18 cellular contexts compared by ENCODE assay signal in genomic region chr2:99079226-99079625, GRCh38.
"Had no signal": no experiment of that assay in that cellular context is flagged by ENCODE, and none has a peak within 500 bp of the region (broad histone marks: within the 10 kb centered on the region; RNA-seq: fewer than 3 reads in every experiment).

No MANE protein-coding gene starts in this region.

- H3K27me3 Mint-ChIP-seq: dendritic cell treated with granulocyte-macrophage colony-stimulating factor and Interleukin-4, amounts not matched to agents 40 ng/mL and 50 ng/mL, for 4 days; stimulated activated naive CD8-positive, alpha-beta T cell treated with anti-CD3 and anti-CD28 coated beads, Interleukin-15, amount 100 ng/mL, for 72 hours had no signal

- ATAC-seq: activated naive CD8-positive, alpha-beta T cell treated with anti-CD3 and anti-CD28 coated beads, Interleukin-2, amount 50 U/mL, for 24 hours; effector memory CD8-positive, alpha-beta T cell; stimulated activated naive CD8-positive, alpha-beta T cell treated with anti-CD3 and anti-CD28 coated beads, Interleukin-15, amount 100 ng/mL, for 72 hours had no signal

- H3K4me1 ChIP-seq: ascending aorta, left ventricle myocardium inferior had no signal

- H3K36me3 ChIP-seq: ascending aorta, left ventricle myocardium inferior, ovary had no signal

- H3K9me3 Mint-ChIP-seq: activated B cell treated with CpG ODN at 0.5 μM for 24 hours; activated CD4-positive, alpha-beta T cell treated with anti-CD3 and anti-CD28 coated beads, Interleukin-2, amount 10 ng/mL, durations not matched to agents 24 days and 14 days; activated naive CD8-positive, alpha-beta T cell treated with anti-CD3 and anti-CD28 coated beads, Interleukin-2, amount 50 U/mL, for 24 hours; dendritic cell treated with granulocyte-macrophage colony-stimulating factor and Interleukin-4, amounts not matched to agents 40 ng/mL and 50 ng/mL, for 4 days; effector memory CD8-positive, alpha-beta T cell; stimulated activated naive CD8-positive, alpha-beta T cell treated with anti-CD3 and anti-CD28 coated beads, Interleukin-15, amount 100 ng/mL, for 72 hours had no signal

- H3K27ac ChIP-seq: ascending aorta, left ventricle myocardium inferior, ovary had no signal

- H3K27ac Mint-ChIP-seq: activated B cell treated with CpG ODN at 0.5 μM for 24 hours; activated CD4-positive, alpha-beta T cell treated with anti-CD3 and anti-CD28 coated beads, Interleukin-2, amount 10 ng/mL, durations not matched to agents 24 days and 14 days; activated naive CD8-positive, alpha-beta T cell treated with anti-CD3 and anti-CD28 coated beads, Interleukin-2, amount 50 U/mL, for 24 hours; dendritic cell treated with granulocyte-macrophage colony-stimulating factor and Interleukin-4, amounts not matched to agents 40 ng/mL and 50 ng/mL, for 4 days; effector memory CD8-positive, alpha-beta T cell; stimulated activated naive CD8-positive, alpha-beta T cell treated with anti-CD3 and anti-CD28 coated beads, Interleukin-15, amount 100 ng/mL, for 72 hours had no signal

- H3K4me3 ChIP-seq: ascending aorta, left ventricle myocardium inferior, ovary had no signal

- H3K27me3 ChIP-seq: ascending aorta, ovary had no signal

- H3K4me3 Mint-ChIP-seq: activated B cell treated with CpG ODN at 0.5 μM for 24 hours; activated CD4-positive, alpha-beta T cell treated with anti-CD3 and anti-CD28 coated beads, Interleukin-2, amount 10 ng/mL, durations not matched to agents 24 days and 14 days; activated naive CD8-positive, alpha-beta T cell treated with anti-CD3 and anti-CD28 coated beads, Interleukin-2, amount 50 U/mL, for 24 hours; dendritic cell treated with granulocyte-macrophage colony-stimulating factor and Interleukin-4, amounts not matched to agents 40 ng/mL and 50 ng/mL, for 4 days; effector memory CD8-positive, alpha-beta T cell; stimulated activated naive CD8-positive, alpha-beta T cell treated with anti-CD3 and anti-CD28 coated beads, Interleukin-15, amount 100 ng/mL, for 72 hours had no signal

- DNase-seq: activated B cell treated with CpG ODN at 0.5 μM for 24 hours; activated CD4-positive, alpha-beta T cell treated with anti-CD3 and anti-CD28 coated beads, Interleukin-2, amount 10 ng/mL, durations not matched to agents 24 days and 14 days; activated CD8-positive, alpha-beta memory T cell treated with anti-CD3 and anti-CD28 coated beads for 24 hours; activated naive CD4-positive, alpha-beta T cell treated with Interleukin-2 at 50 U/mL for 16 hours; activated naive CD8-positive, alpha-beta T cell treated with anti-CD3 and anti-CD28 coated beads, Interleukin-2, amount 50 U/mL, for 24 hours; caudate nucleus; effector memory CD8-positive, alpha-beta T cell; erythroblast; head of caudate nucleus; islet precursor cell; left ventricle myocardium inferior; mesenchymal stem cell; ovary; stimulated activated CD4-positive, alpha-beta T cell treated with anti-CD3 and anti-CD28 coated beads, Interleukin-4, amount 100 ng/mL, for 1 hour; stimulated activated naive CD8-positive, alpha-beta T cell treated with anti-CD3 and anti-CD28 coated beads, Interleukin-15, amount 100 ng/mL, for 72 hours; T-helper 2 cell had no signal

- H3K9me3 ChIP-seq: ascending aorta, left ventricle myocardium inferior, ovary had no signal

- H3K4me1 Mint-ChIP-seq: activated B cell treated with CpG ODN at 0.5 μM for 24 hours; activated CD4-positive, alpha-beta T cell treated with anti-CD3 and anti-CD28 coated beads, Interleukin-2, amount 10 ng/mL, durations not matched to agents 24 days and 14 days; activated naive CD8-positive, alpha-beta T cell treated with anti-CD3 and anti-CD28 coated beads, Interleukin-2, amount 50 U/mL, for 24 hours; stimulated activated naive CD8-positive, alpha-beta T cell treated with anti-CD3 and anti-CD28 coated beads, Interleukin-15, amount 100 ng/mL, for 72 hours had no signal
